Comparison of ENCODE assay signal across 13 cellular contexts in genomic region chr13:97539651-97540230, GRCh38.
DNase-seq lines count a peak whose midpoint lies in the region; ATAC-seq and TF ChIP-seq lines count a peak whose summit lies in the region.
"Had no signal": no experiment of that assay in that cellular context is flagged by ENCODE, and none has a peak within 500 bp of the region (broad histone marks: within the 10 kb centered on the region; RNA-seq: fewer than 3 reads in every experiment).

No MANE protein-coding gene starts in this region.

- H3K9me3 ChIP-seq in left lung = no peaks in the 10 kb centered on the region

- no peaks in the 10 kb centered on the region for H3K36me3 ChIP-seq in left lung

- intact Hi-C loops in left lung (cut with DNase I) = no loop called here

- no peak overlapping the region for H3K4me3 ChIP-seq in left lung
- H3K4me3 ChIP-seq: GM23338 had no signal

- ATAC-seq in GM18907 (IDR thresholded peaks at IDR 0.05; ENCODE audit: unreplicated experiment) (peak; percentile 58), HG02938 (IDR thresholded peaks at IDR 0.05; ENCODE audit: unreplicated experiment) (peak; percentile 77), left lung (no peak), GM18498 (IDR thresholded peaks at IDR 0.05; ENCODE audit: unreplicated experiment) (no peak)
- ATAC-seq: GM23338 had no signal

- H3K27me3 ChIP-seq in left lung = no peaks in the 10 kb centered on the region

- CTCF ChIA-PET in RWPE1 (lab: Yijun Ruan, JAX) = no interaction called here

- TF ChIP-seq CTCF in RWPE1 (conservative IDR thresholded peaks at IDR 0.05; ENCODE audit: low read depth) = no peak
- TF ChIP-seq CTCF in left lung (IDR thresholded peaks at IDR 0.05) = no peak

- DNase-seq in A172 (ENCODE audit: low spot score) (peak; percentile 31), RWPE1 (ENCODE audit: low spot score) (peak; percentile 11), left lung (no peak), DMS 273 treated with DMSO at 0.1 percent for 48 hours (lab: John Stamatoyannopoulos, UW) (no peak), NCI-H2196 treated with DMSO at 0.1 percent for 48 hours (lab: John Stamatoyannopoulos, UW; ENCODE audit: unreplicated experiment) (no peak)
- DNase-seq: activated CD4-positive, alpha-beta T cell treated with anti-CD3 and anti-CD28 coated beads, Interleukin-2, amount 10 ng/mL, durations not matched to agents 24 days and 14 days; amygdala; erythroblast; SHP77 treated with DMSO at 0.1 percent for 48 hours had no signal

- H3K4me1 ChIP-seq in left lung = no peaks in the 10 kb centered on the region

- H3K27ac ChIP-seq in RWPE1 = no peak overlapping the region
- H3K27ac ChIP-seq in left lung = no peak overlapping the region

- POLR2A ChIA-PET in RWPE1 (lab: Yijun Ruan, JAX; ENCODE audit: low non-redundant PET) = no interaction called here

Comparison
In these comparisons a context has a peak if more than half of its experiments do, and no peak if none do; other contexts are left out.
1. DNase-seq: peak in A172 (single experiment) and RWPE1 (single experiment); none in left lung (0 of 2), DMS 273 treated with DMSO at 0.1 percent for 48 hours (single experiment) and NCI-H2196 treated with DMSO at 0.1 percent for 48 hours (single experiment).
2. ATAC-seq: peak in GM18907 (single experiment) and HG02938 (single experiment); none in left lung (single experiment) and GM18498 (single experiment).